ENCODE assay signal across 14 cellular contexts in genomic region chr3:119360736-119361462, GRCh38.
"Had no signal": no experiment of that assay in that cellular context is flagged by ENCODE, and none has a peak within 500 bp of the region (broad histone marks: within the 10 kb centered on the region; RNA-seq: fewer than 3 reads in every experiment).

No MANE protein-coding gene starts in this region.

- ATAC-seq: activated CD4-positive, CD25-positive, alpha-beta regulatory T cell treated with anti-CD3 and anti-CD28 coated beads, Interleukin-2, amount 50 U/mL, for 24 hours; natural killer cell treated with Interleukin-12 subunit alpha and Interleukin-12 subunit beta and Interleukin-15 and Interleukin-18, amount 100 ng/mL, for 72 hours; psoas muscle had no signal

- H3K36me3 ChIP-seq: suprapubic skin had no signal

- H3K4me3 ChIP-seq: psoas muscle, SJCRH30, spleen, suprapubic skin had no signal

- H3K36me3 Mint-ChIP-seq: activated naive CD8-positive, alpha-beta T cell treated with anti-CD3 and anti-CD28 coated beads, Interleukin-2, amount 10 ng/mL, durations not matched to agents 7 days and 5 days; memory B cell; natural killer cell treated with Interleukin-12 subunit alpha and Interleukin-12 subunit beta and Interleukin-15 and Interleukin-18, amount 100 ng/mL, for 72 hours had no signal

- H3K27ac ChIP-seq: psoas muscle, SJCRH30, spleen, suprapubic skin had no signal

- H3K9me3 Mint-ChIP-seq: activated naive CD8-positive, alpha-beta T cell treated with anti-CD3 and anti-CD28 coated beads, Interleukin-2, amount 10 ng/mL, durations not matched to agents 7 days and 5 days; memory B cell; natural killer cell treated with Interleukin-12 subunit alpha and Interleukin-12 subunit beta and Interleukin-15 and Interleukin-18, amount 100 ng/mL, for 72 hours; stimulated activated naive CD8-positive, alpha-beta T cell treated with anti-CD3 and anti-CD28 coated beads, Interleukin-15, Interleukin-2, amounts not matched to agents 100 ng/mL and 50 ng/mL, for 24 hours had no signal

- H3K4me3 Mint-ChIP-seq: activated naive CD8-positive, alpha-beta T cell treated with anti-CD3 and anti-CD28 coated beads, Interleukin-2, amount 10 ng/mL, durations not matched to agents 7 days and 5 days; memory B cell; natural killer cell treated with Interleukin-12 subunit alpha and Interleukin-12 subunit beta and Interleukin-15 and Interleukin-18, amount 100 ng/mL, for 72 hours; stimulated activated naive CD8-positive, alpha-beta T cell treated with anti-CD3 and anti-CD28 coated beads, Interleukin-15, Interleukin-2, amounts not matched to agents 100 ng/mL and 50 ng/mL, for 24 hours had no signal

- H3K27me3 Mint-ChIP-seq: activated naive CD8-positive, alpha-beta T cell treated with anti-CD3 and anti-CD28 coated beads, Interleukin-2, amount 10 ng/mL, durations not matched to agents 7 days and 5 days; memory B cell; natural killer cell treated with Interleukin-12 subunit alpha and Interleukin-12 subunit beta and Interleukin-15 and Interleukin-18, amount 100 ng/mL, for 72 hours had no signal

- DNase-seq: activated CD4-positive, alpha-beta T cell treated with anti-CD3 and anti-CD28 coated beads, Interleukin-2, amount 50 U/mL, for 1 hour; activated CD8-positive, alpha-beta memory T cell treated with anti-CD3 and anti-CD28 coated beads for 24 hours; activated naive CD4-positive, alpha-beta T cell; activated naive CD8-positive, alpha-beta T cell treated with anti-CD3 and anti-CD28 coated beads, Interleukin-2, amount 10 ng/mL, durations not matched to agents 7 days and 5 days; hippocampal formation; psoas muscle; SJCRH30; spleen; T-helper 2 cell had no signal

- H3K27ac Mint-ChIP-seq: activated naive CD8-positive, alpha-beta T cell treated with anti-CD3 and anti-CD28 coated beads, Interleukin-2, amount 10 ng/mL, durations not matched to agents 7 days and 5 days; natural killer cell treated with Interleukin-12 subunit alpha and Interleukin-12 subunit beta and Interleukin-15 and Interleukin-18, amount 100 ng/mL, for 72 hours; stimulated activated naive CD8-positive, alpha-beta T cell treated with anti-CD3 and anti-CD28 coated beads, Interleukin-15, Interleukin-2, amounts not matched to agents 100 ng/mL and 50 ng/mL, for 24 hours had no signal

- H3K4me1 ChIP-seq: psoas muscle, SJCRH30 had no signal

- H3K27me3 ChIP-seq: SJCRH30, spleen, suprapubic skin had no signal

- H3K9me3 ChIP-seq: psoas muscle, SJCRH30, spleen, suprapubic skin had no signal
